ENCODE assay signal across 9 cellular contexts in the genomic region with DNA sequence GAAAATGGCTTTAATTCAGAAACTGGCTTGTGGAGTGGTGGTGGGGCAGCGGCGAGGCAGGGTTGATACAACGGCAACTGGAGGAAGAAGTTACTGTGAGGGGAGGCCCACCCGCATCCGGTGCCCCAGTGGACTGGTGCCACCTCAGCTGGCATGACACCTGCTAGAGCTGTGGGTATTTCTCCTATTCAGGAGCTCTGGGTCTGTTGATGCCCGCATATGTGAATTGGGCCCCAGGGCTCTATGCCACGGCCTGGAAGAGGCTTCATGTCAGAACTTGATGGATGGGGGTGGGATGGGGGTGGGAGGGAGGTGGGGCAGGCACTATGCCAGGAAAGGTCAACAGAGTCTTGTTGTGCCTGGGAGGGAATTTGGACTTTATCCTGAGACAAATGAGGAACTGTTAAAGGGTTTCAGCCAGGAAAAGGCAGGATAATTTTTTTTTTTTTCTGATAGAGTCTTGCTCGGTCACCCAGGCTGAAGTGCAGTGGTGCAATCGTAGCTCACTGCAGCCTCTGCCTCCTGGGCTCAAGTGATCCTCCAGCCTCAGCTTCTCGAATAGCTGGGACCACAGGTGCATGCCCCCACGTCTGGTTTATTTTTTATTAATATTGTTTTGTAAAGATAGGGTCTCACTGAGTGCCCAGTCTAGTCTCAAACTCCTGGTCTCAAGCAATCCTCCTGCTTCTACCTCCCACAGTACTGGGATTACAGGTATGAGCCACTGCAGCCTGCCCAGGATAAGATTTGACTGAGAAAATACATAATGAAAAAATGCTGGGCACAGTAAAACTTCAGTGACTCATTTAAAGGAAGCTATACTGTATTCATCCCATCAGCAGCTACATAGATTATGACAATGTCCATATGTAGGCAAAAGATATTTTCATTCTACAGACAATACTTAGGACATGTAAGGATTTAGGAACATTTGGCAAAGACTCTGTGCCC. TPM values are rescaled to one million over a fixed set of nuclear protein-coding genes. Genes with fewer than 3 reads are reported as not detected.
DNase-seq lines count a peak whose midpoint lies in the region; ATAC-seq, FAIRE-seq and TF ChIP-seq lines count a peak whose summit lies in the region.
"Had no signal": no experiment of that assay in that cellular context is flagged by ENCODE, and none has a peak within 500 bp of the region (broad histone marks: within the 10 kb centered on the region; RNA-seq: fewer than 3 reads in every experiment).

No MANE protein-coding gene starts in this region.

- peak overlapping the region; percentile 83 for H3K27ac ChIP-seq in VCaP
- H3K27ac ChIP-seq in keratinocyte (ENCODE audit: control insufficient read depth, insufficient read depth, low read length) = peak overlapping the region; percentile 69
- H3K27ac ChIP-seq: heart left ventricle had no signal

- peaks cover 44% of the 10 kb centered on the region for H3K4me1 ChIP-seq in keratinocyte (ENCODE audit: control insufficient read depth, extremely low read depth, insufficient read depth, low read length)

- H3K27me3 Mint-ChIP-seq in stimulated activated memory B cell treated with anti-CD40 and anti-IgM and Interleukin-4, amounts not matched to agents 10 μg/mL and 1 μg/mL and 100 μg/mL, for 72 hours = peaks cover 6% of the 10 kb centered on the region
- H3K27me3 Mint-ChIP-seq: activated CD4-positive, alpha-beta T cell treated with anti-CD3 and anti-CD28 coated beads, Interleukin-2, amount 10 ng/mL, durations not matched to agents 24 days and 14 days had no signal

- no peaks in the 10 kb centered on the region for H3K36me3 Mint-ChIP-seq in stimulated activated memory B cell treated with anti-CD40 and anti-IgM and Interleukin-4, amounts not matched to agents 10 μg/mL and 1 μg/mL and 100 μg/mL, for 72 hours

- dilution Hi-C loops in keratinocyte (cut with MboI; ENCODE audit: extremely low pct_ligation_motif_present, low sequenced_read_pairs) = no loop called here

- H3K79me2 ChIP-seq in keratinocyte (ENCODE audit: control insufficient read depth, insufficient read depth, low read length) = no peaks in the 10 kb centered on the region

- H3K4me3 ChIP-seq in keratinocyte (ENCODE audit: control insufficient read depth in 2 of 3, extremely low read depth in 1 of 3, insufficient read depth in 2 of 3, low read depth in 1 of 3, low read length in 3 of 3) = no peak overlapping the region
- H3K4me3 ChIP-seq: heart left ventricle had no signal

- TF ChIP-seq CTCF in VCaP (conservative IDR thresholded peaks at IDR 0.05) (no peak), keratinocyte (optimal IDR thresholded peaks at IDR 0.05 in 1 of 3, IDR thresholded peaks at IDR 0.05 in 1 of 3, conservative IDR thresholded peaks at IDR 0.05 in 1 of 3; ENCODE audit: extremely low read depth in 1 of 3, insufficient read depth in 2 of 3, low read length in 3 of 3) (no peak)

- no peaks in the 10 kb centered on the region for H3K9me3 Mint-ChIP-seq in stimulated activated memory B cell treated with anti-CD40 and anti-IgM and Interleukin-4, amounts not matched to agents 10 μg/mL and 1 μg/mL and 100 μg/mL, for 72 hours
- H3K9me3 Mint-ChIP-seq: activated CD4-positive, alpha-beta T cell treated with anti-CD3 and anti-CD28 coated beads, Interleukin-2, amount 10 ng/mL, durations not matched to agents 24 days and 14 days had no signal

- peak; percentile 56 for ATAC-seq in stimulated activated memory B cell treated with anti-CD40 and anti-IgM and Interleukin-4, amounts not matched to agents 10 μg/mL and 1 μg/mL and 100 μg/mL, for 72 hours

- no peak overlapping the region for H3K27ac Mint-ChIP-seq in stimulated activated memory B cell treated with anti-CD40 and anti-IgM and Interleukin-4, amounts not matched to agents 10 μg/mL and 1 μg/mL and 100 μg/mL, for 72 hours
- H3K27ac Mint-ChIP-seq: activated CD4-positive, alpha-beta T cell treated with anti-CD3 and anti-CD28 coated beads, Interleukin-2, amount 10 ng/mL, durations not matched to agents 24 days and 14 days had no signal

- no peaks in the 10 kb centered on the region for H3K27me3 ChIP-seq in keratinocyte (ENCODE audit: control insufficient read depth, extremely low read depth, insufficient read depth, low read length)
- H3K27me3 ChIP-seq: heart left ventricle had no signal

- H4K20me1 ChIP-seq in keratinocyte (ENCODE audit: control insufficient read depth, extremely low read depth, insufficient read depth, low read length) = no peaks in the 10 kb centered on the region

- no peaks in the 10 kb centered on the region for H3K9me3 ChIP-seq in keratinocyte (ENCODE audit: control insufficient read depth, low read depth, low read length)
- H3K9me3 ChIP-seq: heart left ventricle had no signal

- H3K4me2 ChIP-seq in keratinocyte (ENCODE audit: control insufficient read depth, extremely low read depth, insufficient read depth, low read depth, low read length) = peak overlapping the region; percentile 75

- H3K4me3 Mint-ChIP-seq in stimulated activated memory B cell treated with anti-CD40 and anti-IgM and Interleukin-4, amounts not matched to agents 10 μg/mL and 1 μg/mL and 100 μg/mL, for 72 hours = no peak overlapping the region
- H3K4me3 Mint-ChIP-seq: activated CD4-positive, alpha-beta T cell treated with anti-CD3 and anti-CD28 coated beads, Interleukin-2, amount 10 ng/mL, durations not matched to agents 24 days and 14 days had no signal

- peak overlapping the region; percentile 31 for H3K9ac ChIP-seq in keratinocyte (ENCODE audit: control insufficient read depth, extremely low read depth, insufficient read depth, low read length)

- FAIRE-seq in HTR-8/SVneo (lab: Jason Lieb, UNC) (no peak), keratinocyte (lab: Jason Lieb, UNC) (no peak)

- H2AFZ ChIP-seq in keratinocyte (ENCODE audit: control insufficient read depth, low read length) = peak overlapping the region; percentile 41

- DNase-seq in HTR-8/SVneo (ENCODE audit: insufficient read length, low spot score) = peak; percentile 39
- no peak for DNase-seq in keratinocyte (ENCODE audit: low read depth, low spot score)
- no peak for DNase-seq in dedifferentiated amniotic fluid mesenchymal stem cell (ENCODE audit: extremely low spot score)
- no peak for DNase-seq in GOT3 (lab: John Stamatoyannopoulos, UW)
- no peak for DNase-seq in activated CD8-positive, alpha-beta memory T cell treated with anti-CD3 and anti-CD28 coated beads, Interleukin-2, amount 50 U/mL, for 4 hours
- DNase-seq: activated CD4-positive, alpha-beta T cell treated with anti-CD3 and anti-CD28 coated beads, Interleukin-2, amount 10 ng/mL, durations not matched to agents 24 days and 14 days; heart left ventricle had no signal

- no peaks in the 10 kb centered on the region for H3K9me1 ChIP-seq in keratinocyte (ENCODE audit: control insufficient read depth, extremely low read depth, insufficient read depth, low read length)

- H3K4me1 Mint-ChIP-seq in stimulated activated memory B cell treated with anti-CD40 and anti-IgM and Interleukin-4, amounts not matched to agents 10 μg/mL and 1 μg/mL and 100 μg/mL, for 72 hours = no peaks in the 10 kb centered on the region
- H3K4me1 Mint-ChIP-seq: activated CD4-positive, alpha-beta T cell treated with anti-CD3 and anti-CD28 coated beads, Interleukin-2, amount 10 ng/mL, durations not matched to agents 24 days and 14 days had no signal

- no peaks in the 10 kb centered on the region for H3K36me3 ChIP-seq in keratinocyte (ENCODE audit: control insufficient read depth in 2 of 2, extremely low read depth in 1 of 2, insufficient read depth in 2 of 2, low read length in 2 of 2)
- H3K36me3 ChIP-seq: heart left ventricle had no signal

RNA-seq across cellular contexts. Expression of a gene that starts 52.6 kb away (rescaled TPM):
- 0.10 to 0.21 TPM in 2 of 3 replicates, not detected in the other for polyA plus RNA-seq in keratinocyte
- not detected for polyA plus RNA-seq in keratinocyte (2011; ENCODE audit: low read depth)
- polyA plus RNA-seq in keratinocyte (2011; cell fraction: cytosol; rRNA removed) = not detected in 2 replicates
- not detected in 2 replicates for polyA plus RNA-seq in keratinocyte (2011; cell fraction: nucleus; rRNA removed)
- polyA plus RNA-seq in keratinocyte (2012; ENCODE audit: low replicate concordance) = 0.09 TPM in 1 of 2 replicates, not detected in the other
- polyA minus RNA-seq in keratinocyte = 0.56 TPM in 1 of 3 replicates, not detected in the others
- not detected for polyA minus RNA-seq in keratinocyte (2011; cell fraction: cytosol; rRNA and poly(A)+ RNA removed)
- not detected in 2 replicates for polyA minus RNA-seq in keratinocyte (2011; cell fraction: nucleus; rRNA and poly(A)+ RNA removed)
- polyA plus RNA-seq: heart left ventricle had no signal
